ENCODE assay signal across 8 cellular contexts in the genomic region with DNA sequence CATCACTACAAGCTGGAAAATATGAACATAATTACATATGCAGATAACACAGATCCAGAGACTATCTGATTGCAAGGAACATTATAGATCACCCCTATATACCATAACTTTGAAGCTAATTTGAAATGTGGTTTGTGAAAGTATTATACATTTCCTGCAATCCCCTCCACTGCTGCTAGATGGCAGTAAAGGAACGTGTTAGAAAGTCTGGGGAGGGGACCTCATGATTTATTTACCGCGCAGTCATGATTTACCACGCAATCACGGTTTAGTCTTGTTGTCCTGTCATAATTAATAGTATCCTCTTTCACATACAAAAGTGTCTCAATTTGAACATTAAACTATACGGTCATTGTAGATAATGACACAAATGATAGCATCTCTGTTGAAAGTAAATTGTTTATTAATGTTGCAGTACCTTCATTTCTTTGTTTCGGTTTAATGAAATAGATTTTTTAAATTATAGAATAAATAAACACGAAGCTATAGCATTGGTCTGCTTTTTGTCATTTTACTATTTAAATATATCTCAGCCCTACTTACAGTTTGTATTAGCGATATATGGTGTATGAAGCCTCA.
A peak's percentile ranks its signal among the peaks of the same experiment; 100 is the strongest.
DNase-seq lines count a peak whose midpoint lies in the region; ATAC-seq, FAIRE-seq and TF ChIP-seq lines count a peak whose summit lies in the region.

No MANE protein-coding gene starts in this region.

- H2AFZ ChIP-seq in Loucy (ENCODE audit: low read length) (no peak overlapping the region), K562 (ENCODE audit: low read depth, low read length) (no peak overlapping the region)

- no peaks in the 10 kb centered on the region for H3K9me2 ChIP-seq in Loucy (replicated peaks; ENCODE audit: low read depth, low read length)

- H3K4me3 ChIP-seq in BJ (ENCODE audit: low read depth, low read length) (no peak overlapping the region), Loucy (ENCODE audit: low read length, poor library complexity, severe bottlenecking) (peak overlapping the region; percentile 38), K562 (no peak overlapping the region)

- no peaks in the 10 kb centered on the region for H3K27me3 ChIP-seq in BJ (ENCODE audit: control insufficient read depth, insufficient read depth, low read length)
- H3K27me3 ChIP-seq in Loucy (ENCODE audit: insufficient read depth, low read length, poor library complexity, severe bottlenecking), result no peaks in the 10 kb centered on the region
- H3K27me3 ChIP-seq in K562 (ENCODE audit: control insufficient read depth in 2 of 2, insufficient read depth in 2 of 2, low read length in 2 of 2), result peaks cover 2 to 10% of the 10 kb centered on the region in 2 experiments; a peak in 2 of 5 replicates

- H3K4me1 ChIP-seq in Loucy (ENCODE audit: insufficient read depth, low read length, poor library complexity, severe bottlenecking) (peaks cover 10% of the 10 kb centered on the region), K562 (replicated peaks in 1 of 2; ENCODE audit: control insufficient read depth in 2 of 2, insufficient read depth in 2 of 2, low read length in 2 of 2) (no peaks in the 10 kb centered on the region; a peak in 1 of 5 replicates)

- peak; percentile 87 for TF ChIP-seq CTCF in BJ (IDR thresholded peaks at IDR 0.05; ENCODE audit: insufficient read depth, low read depth, low read length)
- TF ChIP-seq CTCF in Loucy (conservative IDR thresholded peaks at IDR 0.05; ENCODE audit: low read length), result peak; percentile 78
- TF ChIP-seq CTCF in K562 (IDR thresholded peaks at IDR 0.05 in 2 of 3, conservative IDR thresholded peaks at IDR 0.05 in 1 of 3; ENCODE audit: insufficient read depth in 2 of 3, low read depth in 1 of 3, low read length in 3 of 3), result peak; percentile 85 to 94 (median 90)

- in situ Hi-C loops in K562 (cut with MboI), result no loop called here

- H3K9ac ChIP-seq in Loucy (ENCODE audit: low read depth, low read length, poor library complexity, severe bottlenecking) (no peak overlapping the region), K562 (ENCODE audit: insufficient read depth in 1 of 2, low read depth in 2 of 2, low read length in 2 of 2) (no peak overlapping the region)

- H3K36me3 ChIP-seq in BJ (ENCODE audit: control insufficient read depth, insufficient read depth, low read length) (no peaks in the 10 kb centered on the region), Loucy (ENCODE audit: insufficient read depth, low read length) (no peaks in the 10 kb centered on the region), K562 (ENCODE audit: control insufficient read depth, insufficient read depth, low read length) (no peaks in the 10 kb centered on the region)

- H3F3A ChIP-seq in Loucy (ENCODE audit: low read depth), result no peaks in the 10 kb centered on the region

- H3K4me2 ChIP-seq in Loucy (ENCODE audit: low read depth, low read length, poor library complexity, severe bottlenecking) (peak overlapping the region; percentile 50), K562 (ENCODE audit: insufficient read depth, low read length) (no peak overlapping the region)

- H3K9me3 ChIP-seq in Loucy (ENCODE audit: insufficient read depth, low read depth, low read length) (no peaks in the 10 kb centered on the region), K562 (replicated peaks; ENCODE audit: control insufficient read depth, insufficient read depth, low read depth, low read length) (no peaks in the 10 kb centered on the region)

- H3K9me1 ChIP-seq in K562 (ENCODE audit: control insufficient read depth, insufficient read depth, low read length), result no peaks in the 10 kb centered on the region

- peak; percentile 84 to 93 for TF ChIP-seq RAD21 in K562 (CRISPR knock-in tag; conservative IDR thresholded peaks at IDR 0.05 in 1 of 2, IDR thresholded peaks at IDR 0.05 in 1 of 2)

- TF ChIP-seq POLR2A in K562 (conservative IDR thresholded peaks at IDR 0.05), result no peak

- WGBS in K562 (ENCODE audit: insufficient coverage, low coverage, missing lambda C conversion rate), result 13% methylated on average over 9 of the region's 9 CpGs

- DNase-seq in BJ (ENCODE audit: low read depth), result no peak
- DNase-seq in SKM-1 treated with dmso at 0.1 percent for 144 hours (lab: John Stamatoyannopoulos, UW; ENCODE audit: unreplicated experiment), result peak; percentile 68
- peak; percentile 75 to 83 (median 80) for DNase-seq in K562 (ENCODE audit: extremely low read depth in 1 of 4, low spot score in 3 of 4)
- DNase-seq in kidney glomerular epithelial cell (lab: John Stamatoyannopoulos, UW), result peak; percentile 43
- peak; percentile 23 for DNase-seq in stimulated activated CD8-positive, alpha-beta memory T cell treated with anti-CD3 and anti-CD28 coated beads, Interleukin-15, amount 100 ng/mL, for 1 hour (ENCODE audit: low read depth)

- POLR2A ChIA-PET in BJ (lab: Charles Lee) (no interaction called here), K562 (lab: Yijun Ruan, JAX) (interaction anchor here (0.7 kb wide), 2 partner anchors 16 to 57 kb away, joined by 3 read pairs; no protein-coding TSS in a partner anchor)

- H4K20me1 ChIP-seq in Loucy (ENCODE audit: insufficient read depth, low read length, poor library complexity, severe bottlenecking) (no peaks in the 10 kb centered on the region), K562 (replicated peaks; ENCODE audit: control insufficient read depth, insufficient read depth, low read length) (no peaks in the 10 kb centered on the region)

- peak; percentile 65 for ATAC-seq in GM18502 (IDR thresholded peaks at IDR 0.05; ENCODE audit: poor library complexity, unreplicated experiment)
- peak; percentile 80 for ATAC-seq in K562
- no peak for ATAC-seq in HG02840 (IDR thresholded peaks at IDR 0.05; ENCODE audit: low FRiP score, unreplicated experiment)

- no TSS peak for BruUV-seq in K562 (replicated peaks; lab: Mats Ljungman, UMichigan)

- FAIRE-seq in K562 (lab: Jason Lieb, UNC), result no peak

- H3K79me2 ChIP-seq in Loucy (ENCODE audit: insufficient read depth, low read length) (no peaks in the 10 kb centered on the region), K562 (ENCODE audit: control insufficient read depth, insufficient read depth, low read length) (no peaks in the 10 kb centered on the region)

- CTCF ChIA-PET in BJ (lab: Yijun Ruan, JAX), result interaction anchor here (0.6 to 5.7 kb wide), 47 partner anchors 8 to 1557 kb away, joined by 3 to 64 read pairs (median 5); no protein-coding TSS in a partner anchor
- CTCF ChIA-PET in K562 (lab: Yijun Ruan, JAX; ENCODE audit: low intra/inter-chr PET ratio), result interaction anchor here (0.6 to 4.3 kb wide), 9 partner anchors 26 to 611 kb away, joined by 3 to 72 read pairs (median 4); no protein-coding TSS in a partner anchor

- intact Hi-C loops in K562 (cut with micrococcal nuclease), result loop anchor here (1.0 to 5.0 kb wide), 6 partner anchors 69 to 613 kb away; no protein-coding TSS in a partner anchor

- no peak for TF ChIP-seq EP300 in K562 (IDR thresholded peaks at IDR 0.05; ENCODE audit: low read length)

- H3K27ac ChIP-seq in K562 (ENCODE audit: extremely low read depth, low read depth, low read length), result no peak overlapping the region

TF ChIP-seq in K562, 482 proteins besides CTCF, POLR2A, EP300 and RAD21 (continues in another document):
- TF ChIP-seq ZNF76 (CRISPR knock-in tag; IDR thresholded peaks at IDR 0.05; ENCODE audit: borderline replicate concordance) (no peak), FOSL1 (tag; conservative IDR thresholded peaks at IDR 0.05) (peak; percentile 34; the same call in 1 of the 2 replicates), MAZ (CRISPR knock-in tag; conservative IDR thresholded peaks at IDR 0.05 in 1 of 2, IDR thresholded peaks at IDR 0.05 in 1 of 2) (0 out of 4 replicates have a peak, but pooled peaks of 1 of the 2 experiments have one; percentile 23), RBFOX2 (IDR thresholded peaks at IDR 0.05; ENCODE audit: low read depth, low read length) (no peak), ZNF12 (CRISPR knock-in tag; IDR thresholded peaks at IDR 0.05) (no peak), ZNF24 (IDR thresholded peaks at IDR 0.05) (no peak), ZFP91 (CRISPR knock-in tag; IDR thresholded peaks at IDR 0.05) (no peak)
- TF ChIP-seq, protein P1, sequence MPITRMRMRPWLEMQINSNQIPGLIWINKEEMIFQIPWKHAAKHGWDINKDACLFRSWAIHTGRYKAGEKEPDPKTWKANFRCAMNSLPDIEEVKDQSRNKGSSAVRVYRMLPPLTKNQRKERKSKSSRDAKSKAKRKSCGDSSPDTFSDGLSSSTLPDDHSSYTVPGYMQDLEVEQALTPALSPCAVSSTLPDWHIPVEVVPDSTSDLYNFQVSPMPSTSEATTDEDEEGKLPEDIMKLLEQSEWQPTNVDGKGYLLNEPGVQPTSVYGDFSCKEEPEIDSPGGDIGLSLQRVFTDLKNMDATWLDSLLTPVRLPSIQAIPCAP (CRISPR knock-in tag; IDR thresholded peaks at IDR 0.05; ENCODE audit: borderline replicate concordance), result no peak
